ENCODE assay signal across 8 cellular contexts in the genomic region with DNA sequence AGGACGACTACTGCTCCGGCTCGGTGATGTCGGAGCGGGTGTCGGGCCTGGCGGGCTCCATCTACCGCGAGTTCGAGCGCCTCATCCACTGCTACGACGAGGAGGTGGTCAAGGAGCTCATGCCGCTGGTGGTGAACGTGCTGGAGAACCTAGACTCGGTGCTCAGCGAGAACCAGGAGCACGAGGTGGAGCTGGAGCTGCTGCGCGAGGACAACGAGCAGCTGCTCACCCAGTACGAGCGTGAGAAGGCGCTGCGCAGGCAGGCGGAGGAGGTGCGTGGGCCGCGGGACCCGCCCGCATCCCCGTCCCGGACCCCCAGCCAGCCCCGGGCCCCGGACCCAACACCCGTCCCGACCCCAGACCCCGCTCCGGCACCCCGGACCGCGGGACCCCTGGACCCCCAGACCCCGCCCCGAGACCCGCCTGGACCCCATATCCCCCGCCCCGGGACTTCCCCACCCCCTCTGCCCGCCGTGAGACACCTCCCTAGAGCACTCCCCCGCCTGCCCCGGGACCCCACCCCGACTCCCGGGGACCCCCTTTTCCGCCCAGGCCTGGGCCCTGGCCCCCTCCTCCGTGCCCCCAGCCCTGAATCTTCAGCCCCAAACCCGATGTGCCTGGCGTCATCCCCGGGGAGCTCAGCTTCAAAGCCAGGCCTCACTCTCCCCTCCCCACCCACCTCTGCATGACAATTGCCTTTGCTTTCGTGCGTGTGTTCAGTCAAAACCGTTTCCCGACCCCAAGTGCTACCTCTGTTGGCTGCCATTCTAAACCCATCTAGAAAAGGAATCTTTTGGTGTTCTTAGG. TPM values are rescaled to one million over a fixed set of nuclear protein-coding genes. Genes with fewer than 3 reads are reported as not detected.
A peak's percentile ranks its signal among the peaks of the same experiment; 100 is the strongest.
DNase-seq lines count a peak whose midpoint lies in the region; ATAC-seq, FAIRE-seq and TF ChIP-seq lines count a peak whose summit lies in the region.

No MANE protein-coding gene starts in this region.

- POLR2A ChIA-PET in GM10248 (lab: Yijun Ruan, JAX), result interaction anchor here (0.6 to 1.2 kb wide), 3 partner anchors 28 to 369 kb away, joined by 3 to 6 read pairs (median 4); a partner anchor contains a TSS

- H3K9me3 ChIP-seq in pancreas, result no peaks in the 10 kb centered on the region

- H3K4me1 ChIP-seq in foreskin keratinocyte (peaks cover under 1% of the 10 kb centered on the region), pancreas (peaks cover 0 to 12% (median 7%) of the 10 kb centered on the region in 3 donors)

- CTCF ChIA-PET in GM10248 (lab: Yijun Ruan, JAX), result interaction anchor here (0.7 to 4.5 kb wide), 37 partner anchors 8 to 377 kb away, joined by 3 to 36 read pairs (median 4); a partner anchor contains a TSS

- WGBS in pancreas, 2 donors, result 1% methylated on average over 47 to 62 of the region's 62 CpGs

- peak; percentile 67 for DNase-seq in GM10248 (ENCODE audit: extremely low spot score)
- DNase-seq in HCEC 1CT, result peak; percentile 30
- DNase-seq in NCI-H2171 (lab: John Stamatoyannopoulos, UW), result peak; percentile 39
- peak; percentile 28 for DNase-seq in activated T-helper 9 cell treated with anti-CD3 and anti-CD28 coated beads, Interleukin-2, amount 50 U/mL, for 16 hours (ENCODE audit: low read depth)
- DNase-seq in foreskin keratinocyte, result no peak
- DNase-seq in pancreas, result peak in 5 of 6 donors; percentile 26 to 90 (median 64)
- no peak for DNase-seq in DMS114 treated with DMSO at 0.1 percent for 48 hours (lab: John Stamatoyannopoulos, UW; ENCODE audit: unreplicated experiment)
- no peak for DNase-seq in NCI-H524 treated with DMSO at 0.1 percent for 48 hours (lab: John Stamatoyannopoulos, UW)

- FAIRE-seq in pancreas (lab: Jason Lieb, UNC), result no peak

- H3K36me3 ChIP-seq in pancreas, result peaks cover 0 to 9% (median 0%) of the 10 kb centered on the region in 3 donors

- intact Hi-C loops in pancreas (cut with DNase I), result no loop called here

- H3K27me3 ChIP-seq in foreskin keratinocyte (no peaks in the 10 kb centered on the region), pancreas (no peaks in the 10 kb centered on the region)

- H3K4me3 ChIP-seq in pancreas, result peak overlapping the region; percentile 63 to 95 (median 86)

- TF ChIP-seq CTCF in GM10248 (IDR thresholded peaks at IDR 0.05; ENCODE audit: control extremely low read depth, extremely low read depth, low read depth, missing control alignments), result no peak
- TF ChIP-seq CTCF in foreskin keratinocyte (conservative IDR thresholded peaks at IDR 0.05), result no peak
- no peak for TF ChIP-seq CTCF in pancreas (IDR thresholded peaks at IDR 0.05)

- peak; percentile 24 for ATAC-seq in foreskin keratinocyte
- peak; percentile 13 to 37 (median 21) for ATAC-seq in pancreas

- peak overlapping the region; percentile 80 for H3K27ac ChIP-seq in foreskin keratinocyte
- peak overlapping the region; percentile 39 to 95 (median 84) for H3K27ac ChIP-seq in pancreas

RNA-seq across cellular contexts. Expression of a gene that starts 0.6 kb away (rescaled TPM):
- total RNA-seq in foreskin keratinocyte, result 22.4 and 28.2 TPM in 2 replicates
- polyA plus RNA-seq in foreskin keratinocyte, result 8.5 and 10.6 TPM in 2 replicates
- total RNA-seq in pancreas, result 10 to 100 TPM; 25.5 to 51.8 (median 40.1) TPM
- 100 to 1,000 TPM in 1 of 2 donors, 10 to 100 TPM in 1; 94.9 to 244 TPM for polyA plus RNA-seq in pancreas

RNA-seq across cellular contexts. Expression of a gene that starts 28.5 kb away (rescaled TPM):
- total RNA-seq in foreskin keratinocyte, result 131 and 146 TPM in 2 replicates
- 97.9 and 101 TPM in 2 replicates for polyA plus RNA-seq in foreskin keratinocyte
- total RNA-seq in pancreas, result 10 to 100 TPM; 21.7 to 49.3 (median 32.4) TPM
- polyA plus RNA-seq in pancreas, result 10 to 100 TPM; 13.5 to 22.2 TPM

Comparison
In these comparisons a context has a peak if more than half of its experiments do, and no peak if none do; other contexts are left out.
1. DNase-seq: peak in GM10248 (single experiment), HCEC 1CT (single experiment), NCI-H2171 (single experiment), activated T-helper 9 cell treated with anti-CD3 and anti-CD28 coated beads, Interleukin-2, amount 50 U/mL, for 16 hours (single experiment) and pancreas (5 of 6); none in foreskin keratinocyte (0 of 2), DMS114 treated with DMSO at 0.1 percent for 48 hours (single experiment) and NCI-H524 treated with DMSO at 0.1 percent for 48 hours (single experiment).